Comparison of ENCODE assay signal across 28 cellular contexts in genomic region chr1:216923601-216924000, GRCh38.
"Had no signal": no experiment of that assay in that cellular context is flagged by ENCODE, and none has a peak within 500 bp of the region (broad histone marks: within the 10 kb centered on the region; RNA-seq: fewer than 3 reads in every experiment).

No MANE protein-coding gene starts in this region.

- H3K9me3 ChIP-seq: adrenal gland had no signal

- H3K27me3 Mint-ChIP-seq: activated CD4-positive, alpha-beta T cell treated with anti-CD3 and anti-CD28 coated beads for 36 hours; activated CD4-positive, alpha-beta T cell treated with anti-CD3 and anti-CD28 coated beads, Interleukin-2, amount 10 ng/mL, durations not matched to agents 7 days and 5 days; activated T-cell treated with anti-CD3 and anti-CD28 coated beads, Interleukin-2, amount 50 U/mL, for 24 hours had no signal

- H3K4me3 ChIP-seq: adrenal gland had no signal

- DNase-seq: activated CD4-positive, alpha-beta T cell treated with anti-CD3 and anti-CD28 coated beads for 36 hours; activated CD4-positive, alpha-beta T cell treated with anti-CD3 and anti-CD28 coated beads, Interleukin-2, amount 10 ng/mL, durations not matched to agents 7 days and 5 days; activated CD4-positive, alpha-beta T cell treated with anti-CD3 and anti-CD28 coated beads, Interleukin-2, amount 50 U/mL, for 48 hours; activated CD8-positive, alpha-beta T cell treated with anti-CD3 and anti-CD28 coated beads, Interleukin-2, amount 10 ng/mL, durations not matched to agents 7 days and 5 days; activated gamma-delta T cell; activated naive CD4-positive, alpha-beta T cell treated with Interleukin-2 at 50 U/mL for 16 hours; activated T-cell treated with anti-CD3 and anti-CD28 coated beads, Interleukin-2, amount 50 U/mL, for 24 hours; adrenal gland; brain microvascular endothelial cell; central memory CD4-positive, alpha-beta T cell; NCI-H1092 treated with DMSO at 0.1 percent for 48 hours; NCI-H1417; NCI-H146; NCI-H187 treated with DMSO at 0.1 percent for 48 hours; NCI-H2081 treated with DMSO at 0.1 percent for 48 hours; NCI-H226; NCI-H446 treated with DMSO at 0.1 percent for 48 hours; NCI-H524; NCI-H69; Right ventricle myocardium superior; SW 1271 had no signal

- H3K27ac ChIP-seq: adrenal gland, brain microvascular endothelial cell, KMS-11 had no signal

- H3K4me1 Mint-ChIP-seq: activated CD4-positive, alpha-beta T cell treated with anti-CD3 and anti-CD28 coated beads for 36 hours; activated CD4-positive, alpha-beta T cell treated with anti-CD3 and anti-CD28 coated beads, Interleukin-2, amount 10 ng/mL, durations not matched to agents 7 days and 5 days had no signal

- H3K27ac Mint-ChIP-seq: activated CD4-positive, alpha-beta T cell treated with anti-CD3 and anti-CD28 coated beads for 36 hours; activated CD4-positive, alpha-beta T cell treated with anti-CD3 and anti-CD28 coated beads, Interleukin-2, amount 10 ng/mL, durations not matched to agents 7 days and 5 days; activated CD8-positive, alpha-beta T cell treated with anti-CD3 and anti-CD28 coated beads, Interleukin-2, amount 10 ng/mL, durations not matched to agents 7 days and 5 days; activated naive CD4-positive, alpha-beta T cell treated with anti-CD3 and anti-CD28 coated beads, Interleukin-2, amount 50 U/mL, for 72 hours; activated T-cell treated with anti-CD3 and anti-CD28 coated beads, Interleukin-2, amount 50 U/mL, for 24 hours; activated T-helper 2 cell treated with anti-CD3 and anti-CD28 coated beads, Interferon-gamma antibody, Interleukin-2, Interleukin-4, amounts not matched to agents 10 μg/mL and 5 μg/mL and 100 μg/mL, durations not matched to agents 14 hours and 24 hours and 36 hours; T-helper 2 cell treated with Interferon-gamma antibody and Interleukin-4, amounts not matched to agents 5 μg/mL and 100 μg/mL, for 36 hours; WTC11 had no signal

- FAIRE-seq: TTC549 had no signal

- H3K4me1 ChIP-seq: adrenal gland had no signal

- H3K4me2 ChIP-seq: KMS-11 had no signal

- H3K36me3 Mint-ChIP-seq: activated naive CD4-positive, alpha-beta T cell treated with anti-CD3 and anti-CD28 coated beads, Interleukin-2, amount 50 U/mL, for 72 hours; WTC11 had no signal

- H3K9me3 Mint-ChIP-seq: activated naive CD4-positive, alpha-beta T cell treated with anti-CD3 and anti-CD28 coated beads, Interleukin-2, amount 50 U/mL, for 72 hours; activated T-helper 2 cell treated with anti-CD3 and anti-CD28 coated beads, Interferon-gamma antibody, Interleukin-2, Interleukin-4, amounts not matched to agents 10 μg/mL and 5 μg/mL and 100 μg/mL, durations not matched to agents 14 hours and 24 hours and 36 hours; T-helper 2 cell treated with Interferon-gamma antibody and Interleukin-4, amounts not matched to agents 5 μg/mL and 100 μg/mL, for 36 hours; WTC11 had no signal

- H3K36me3 ChIP-seq: adrenal gland, brain microvascular endothelial cell had no signal

- H3K9ac ChIP-seq: KMS-11 had no signal

- H3K27me3 ChIP-seq: adrenal gland, brain microvascular endothelial cell had no signal

- H3K4me3 Mint-ChIP-seq: activated CD4-positive, alpha-beta T cell treated with anti-CD3 and anti-CD28 coated beads for 36 hours; activated CD4-positive, alpha-beta T cell treated with anti-CD3 and anti-CD28 coated beads, Interleukin-2, amount 10 ng/mL, durations not matched to agents 7 days and 5 days; activated CD8-positive, alpha-beta T cell treated with anti-CD3 and anti-CD28 coated beads, Interleukin-2, amount 10 ng/mL, durations not matched to agents 7 days and 5 days; activated T-cell treated with anti-CD3 and anti-CD28 coated beads, Interleukin-2, amount 50 U/mL, for 24 hours; T-helper 2 cell treated with Interferon-gamma antibody and Interleukin-4, amounts not matched to agents 5 μg/mL and 100 μg/mL, for 36 hours; WTC11 had no signal

- ATAC-seq: activated CD4-positive, alpha-beta T cell treated with anti-CD3 and anti-CD28 coated beads for 36 hours; activated CD4-positive, CD25-positive, alpha-beta regulatory T cell treated with anti-CD3 and anti-CD28 coated beads, Interleukin-2, amount 50 U/mL, for 24 hours; activated CD8-positive, alpha-beta T cell treated with anti-CD3 and anti-CD28 coated beads, Interleukin-2, amount 10 ng/mL, durations not matched to agents 7 days and 5 days; activated naive CD4-positive, alpha-beta T cell treated with anti-CD3 and anti-CD28 coated beads, Interleukin-2, amount 50 U/mL, for 72 hours; WTC11 had no signal
